ENCODE assay signal across 8 cellular contexts in the genomic region with DNA sequence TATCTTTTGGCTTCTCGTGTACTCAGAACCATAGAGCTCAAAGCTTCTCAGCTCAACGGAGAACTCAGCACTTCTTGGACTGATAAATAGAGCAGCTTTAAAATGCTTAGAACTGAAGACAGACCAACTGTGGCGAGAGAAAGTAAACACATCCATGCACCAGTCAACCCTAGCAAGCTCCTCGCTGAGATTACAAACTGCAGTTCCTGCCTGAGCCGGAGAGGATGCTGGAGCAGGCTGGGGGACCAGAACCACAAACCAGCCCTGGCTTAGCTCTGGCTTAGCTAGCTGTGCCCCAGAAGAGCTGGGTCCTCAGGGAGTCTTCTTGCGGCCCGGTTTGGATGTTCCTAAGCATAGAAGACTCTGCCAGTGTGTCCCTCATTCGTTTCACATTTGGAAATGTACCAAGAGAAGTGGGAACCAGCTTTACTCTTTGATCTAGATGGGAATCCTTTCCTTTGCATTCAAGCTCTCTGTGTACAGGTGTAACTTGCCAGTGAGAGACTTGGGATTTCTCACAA. TPM values are rescaled to one million over a fixed set of nuclear protein-coding genes. Genes with fewer than 3 reads are reported as not detected.
A peak's percentile ranks its signal among the peaks of the same experiment; 100 is the strongest.
DNase-seq lines count a peak whose midpoint lies in the region; ATAC-seq and TF ChIP-seq lines count a peak whose summit lies in the region.

No MANE protein-coding gene starts in this region.

- H3K27ac Mint-ChIP-seq in H9: no peak overlapping the region
- H3K27ac Mint-ChIP-seq in activated CD4-positive, alpha-beta T cell treated with anti-CD3 and anti-CD28 coated beads, Interleukin-2, amount 10 ng/mL, durations not matched to agents 7 days and 5 days: no peak overlapping the region

- peaks cover 16% of the 10 kb centered on the region for H3K23me2 ChIP-seq in H9 (ENCODE audit: insufficient read length, low read depth, low read length, poor library complexity, severe bottlenecking)

- no CpG with 5 or more reads among the region's 8 CpGs for WGBS in H9 (ENCODE audit: extremely low coverage, insufficient read length, low lambda C conversion rate)

- H3K4ac ChIP-seq in H9 (ENCODE audit: low read depth, low read length): no peak overlapping the region

- no peak overlapping the region for H2AFZ ChIP-seq in H9 (ENCODE audit: low read length)

- H3K4me2 ChIP-seq in H9 (ENCODE audit: insufficient read depth, insufficient read length, low read length): no peak overlapping the region

- peaks cover 62% of the 10 kb centered on the region for H3K27me3 ChIP-seq in H9 (ENCODE audit: insufficient read depth, low read length)

- H3K4me3 Mint-ChIP-seq in H9: peak overlapping the region in 1 of 2 experiments; percentile 55; a peak in 1 of 5 replicates
- H3K4me3 Mint-ChIP-seq in activated CD4-positive, alpha-beta T cell treated with anti-CD3 and anti-CD28 coated beads, Interleukin-2, amount 10 ng/mL, durations not matched to agents 7 days and 5 days: no peak overlapping the region

- peak; percentile 20 for DNase-seq in CD1c-positive myeloid dendritic cell (ENCODE audit: extremely low spot score)
- DNase-seq in H9: peak; percentile 78
- DNase-seq in activated CD4-positive, alpha-beta T cell treated with anti-CD3 and anti-CD28 coated beads, Interleukin-2, amount 10 ng/mL, durations not matched to agents 7 days and 5 days: peak; percentile 50
- peak; percentile 28 for DNase-seq in iris pigment epithelial cell (ENCODE audit: low read depth)
- no peak for DNase-seq in NCI-H345 treated with DMSO at 0.1 percent for 48 hours (lab: John Stamatoyannopoulos, UW; ENCODE audit: unreplicated experiment)
- no peak for DNase-seq in NCI-H1092 treated with DMSO at 0.1 percent for 48 hours (lab: John Stamatoyannopoulos, UW)

- H2BK20ac ChIP-seq in H9 (ENCODE audit: low read depth, low read length, poor library complexity, severe bottlenecking): no peak overlapping the region

- H2BK5ac ChIP-seq in H9 (ENCODE audit: insufficient read length, low read length): no peak overlapping the region

- no peaks in the 10 kb centered on the region for H3K36me3 Mint-ChIP-seq in H9 (ENCODE audit: insufficient read depth in 1 of 3, low read depth in 3 of 3)
- peaks cover 2% of the 10 kb centered on the region for H3K36me3 Mint-ChIP-seq in activated CD4-positive, alpha-beta T cell treated with anti-CD3 and anti-CD28 coated beads, Interleukin-2, amount 10 ng/mL, durations not matched to agents 7 days and 5 days (ENCODE audit: low read depth)

- no peak overlapping the region for H2BK120ac ChIP-seq in H9 (ENCODE audit: low read depth, low read length, poor library complexity, severe bottlenecking)

- TF ChIP-seq CTCF in H9 (conservative IDR thresholded peaks at IDR 0.05): peak; percentile 49

- no peak overlapping the region for H4K5ac ChIP-seq in H9 (ENCODE audit: insufficient read length, low read depth, low read length)

- H3T11ph ChIP-seq in H9 (ENCODE audit: low read length): no peak overlapping the region

- peaks cover 4% of the 10 kb centered on the region; the same call in 1 of the 2 replicates for H3K4me1 ChIP-seq in H9 (ENCODE audit: insufficient read depth, low read length)

- no peak overlapping the region for H2AK5ac ChIP-seq in H9 (ENCODE audit: insufficient read length, low read length)

- H3K9me3 ChIP-seq in H9 (ENCODE audit: control insufficient read depth, low read depth, low read length): no peaks in the 10 kb centered on the region

- H3K79me1 ChIP-seq in H9 (ENCODE audit: insufficient read depth, low read depth, low read length, poor library complexity, severe bottlenecking): no peaks in the 10 kb centered on the region

- POLR2A ChIA-PET in activated CD4-positive, alpha-beta T cell treated with anti-CD3 and anti-CD28 coated beads, Interleukin-2, amount 10 ng/mL, durations not matched to agents 7 days and 5 days (lab: Charles Lee): no interaction called here

- no peak overlapping the region for H2BK12ac ChIP-seq in H9 (ENCODE audit: insufficient read length, low read depth, low read length)

- H3K27ac ChIP-seq in H9 (ENCODE audit: insufficient read length, low read depth, low read length): no peak overlapping the region

- no peak overlapping the region for H3K14ac ChIP-seq in H9 (ENCODE audit: insufficient read depth, low read length)

- H3K9me3 Mint-ChIP-seq in H9: peaks cover 0 to 3% of the 10 kb centered on the region in 2 experiments; a peak in 1 of 5 replicates
- H3K9me3 Mint-ChIP-seq in activated CD4-positive, alpha-beta T cell treated with anti-CD3 and anti-CD28 coated beads, Interleukin-2, amount 10 ng/mL, durations not matched to agents 7 days and 5 days: no peaks in the 10 kb centered on the region

- peaks cover 10 to 35% of the 10 kb centered on the region in 2 experiments for H3K4me1 Mint-ChIP-seq in H9
- H3K4me1 Mint-ChIP-seq in activated CD4-positive, alpha-beta T cell treated with anti-CD3 and anti-CD28 coated beads, Interleukin-2, amount 10 ng/mL, durations not matched to agents 7 days and 5 days: peaks cover 15% of the 10 kb centered on the region

- H3K79me2 ChIP-seq in H9 (ENCODE audit: insufficient read depth, low read length): no peaks in the 10 kb centered on the region

- no peak overlapping the region for H3K23ac ChIP-seq in H9 (ENCODE audit: insufficient read length, low read depth, low read length)

- peaks cover 96% of the 10 kb centered on the region for H3K27me3 Mint-ChIP-seq in H9 (ENCODE audit: low read depth)
- H3K27me3 Mint-ChIP-seq in activated CD4-positive, alpha-beta T cell treated with anti-CD3 and anti-CD28 coated beads, Interleukin-2, amount 10 ng/mL, durations not matched to agents 7 days and 5 days: peaks cover 78% of the 10 kb centered on the region

- no peak overlapping the region for H3K9ac ChIP-seq in H9 (ENCODE audit: extremely low read depth, insufficient read length, low read length)

- H3K56ac ChIP-seq in H9 (ENCODE audit: insufficient read length, low read depth, low read length): no peak overlapping the region

- H3K18ac ChIP-seq in H9 (ENCODE audit: insufficient read length, low read depth, low read length): no peak overlapping the region

- H2BK15ac ChIP-seq in H9 (ENCODE audit: low read depth, low read length): no peak overlapping the region

- CTCF ChIA-PET in activated CD4-positive, alpha-beta T cell treated with anti-CD3 and anti-CD28 coated beads, Interleukin-2, amount 10 ng/mL, durations not matched to agents 7 days and 5 days (lab: Charles Lee): interaction anchor here (0.5 to 1.0 kb wide), 5 partner anchors 13 to 653 kb away, joined by 3 to 6 read pairs (median 3); no protein-coding TSS in a partner anchor

- no peak overlapping the region for H4K8ac ChIP-seq in H9 (replicated peaks; ENCODE audit: insufficient read length, low read depth, low read length)

- H4K91ac ChIP-seq in H9 (ENCODE audit: insufficient read length, low read depth, low read length): no peak overlapping the region

- H4K20me1 ChIP-seq in H9 (ENCODE audit: control insufficient read depth, insufficient read depth, insufficient read length): no peaks in the 10 kb centered on the region

- ATAC-seq in HG03135 (IDR thresholded peaks at IDR 0.05; ENCODE audit: unreplicated experiment) (no peak), GM18861 (IDR thresholded peaks at IDR 0.05; ENCODE audit: unreplicated experiment) (no peak)

RNA-seq across cellular contexts. Expression of a gene that starts 5.6 kb away (rescaled TPM):
- total RNA-seq in H9 (2021): not detected in 2 replicates
- under 1 TPM; 0.69 to 0.74 TPM for total RNA-seq in activated CD4-positive, alpha-beta T cell treated with anti-CD3 and anti-CD28 coated beads, Interleukin-2, amount 10 ng/mL, durations not matched to agents 7 days and 5 days

Comparison
In these comparisons a context has a peak if more than half of its experiments do, and no peak if none do; other contexts are left out.
1. DNase-seq: peak in CD1c-positive myeloid dendritic cell (single experiment), H9 (single experiment), activated CD4-positive, alpha-beta T cell treated with anti-CD3 and anti-CD28 coated beads, Interleukin-2, amount 10 ng/mL, durations not matched to agents 7 days and 5 days (single experiment) and iris pigment epithelial cell (single experiment); none in NCI-H345 treated with DMSO at 0.1 percent for 48 hours (single experiment) and NCI-H1092 treated with DMSO at 0.1 percent for 48 hours (single experiment).